28 cellular contexts compared by ENCODE assay signal in the genomic region with DNA sequence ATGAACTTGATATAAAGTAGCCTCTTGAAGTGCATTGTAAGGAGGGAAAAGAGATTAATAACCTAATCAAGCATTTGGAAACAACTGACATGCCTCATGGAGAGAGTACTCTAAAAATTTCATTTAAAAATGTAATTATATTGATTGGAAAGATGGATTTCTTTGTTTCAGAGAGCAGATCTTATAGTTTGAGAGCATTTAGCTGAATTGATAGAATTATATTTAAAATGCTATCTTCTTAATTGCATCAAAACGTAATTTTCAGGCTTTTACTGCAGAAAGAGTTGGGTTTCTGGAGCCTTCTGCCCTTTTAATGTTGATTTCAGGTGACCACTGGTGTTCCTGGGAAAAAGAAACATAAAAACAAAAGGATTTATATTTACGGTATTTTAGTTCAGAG.
"Had no signal": no experiment of that assay in that cellular context is flagged by ENCODE, and none has a peak within 500 bp of the region (broad histone marks: within the 10 kb centered on the region; RNA-seq: fewer than 3 reads in every experiment).

No MANE protein-coding gene starts in this region.

- ATAC-seq: stimulated activated effector memory CD8-positive, alpha-beta T cell treated with anti-CD3 and anti-CD28 coated beads, Interleukin-12 subunit alpha, Interleukin-12 subunit beta, amount 100 ng/mL, for 72 hours; stimulated activated memory B cell treated with anti-CD40 and anti-IgM and Interleukin-4, amounts not matched to agents 10 μg/mL and 1 μg/mL and 100 μg/mL, for 72 hours; stimulated activated naive B cell treated with anti-CD40 and anti-IgM and Interleukin-4, amounts not matched to agents 10 μg/mL and 1 μg/mL and 100 μg/mL, for 72 hours; stimulated activated naive CD8-positive, alpha-beta T cell treated with anti-CD3 and anti-CD28 coated beads, Interleukin-15, amount 100 ng/mL, for 72 hours; stimulated activated naive CD8-positive, alpha-beta T cell treated with anti-CD3 and anti-CD28 coated beads, Interleukin-15, Interleukin-2, amounts not matched to agents 100 U/mL and 50 U/mL, for 24 hours; upper lobe of right lung had no signal

- H3K27ac ChIP-seq: stomach, suprapubic skin, testis, thoracic aorta, thyroid gland, tibial artery, tibial nerve, transverse colon, upper lobe of left lung, upper lobe of right lung, uterus, vagina had no signal

- H3K27me3 ChIP-seq: testis, thyroid gland, upper lobe of left lung, uterus, vagina had no signal

- H3K36me3 Mint-ChIP-seq: stimulated activated effector memory CD8-positive, alpha-beta T cell treated with anti-CD3 and anti-CD28 coated beads, Interleukin-12 subunit alpha, Interleukin-12 subunit beta, amount 100 ng/mL, for 72 hours; stimulated activated memory B cell treated with anti-CD40 and anti-IgM and Interleukin-4, amounts not matched to agents 10 μg/mL and 1 μg/mL and 100 μg/mL, for 72 hours; stimulated activated naive B cell treated with anti-CD40 and anti-IgM and Interleukin-4, amounts not matched to agents 10 μg/mL and 1 μg/mL and 100 μg/mL, for 72 hours had no signal

- H3K9me3 Mint-ChIP-seq: stimulated activated effector memory CD8-positive, alpha-beta T cell treated with anti-CD3 and anti-CD28 coated beads, Interleukin-12 subunit alpha, Interleukin-12 subunit beta, amount 100 ng/mL, for 72 hours; type B pancreatic cell had no signal

- H3K27ac Mint-ChIP-seq: stimulated activated effector memory CD8-positive, alpha-beta T cell treated with anti-CD3 and anti-CD28 coated beads, Interleukin-12 subunit alpha, Interleukin-12 subunit beta, amount 100 ng/mL, for 72 hours; stimulated activated memory B cell treated with anti-CD40 and anti-IgM and Interleukin-4, amounts not matched to agents 10 μg/mL and 1 μg/mL and 100 μg/mL, for 72 hours; stimulated activated naive B cell treated with anti-CD40 and anti-IgM and Interleukin-4, amounts not matched to agents 10 μg/mL and 1 μg/mL and 100 μg/mL, for 72 hours; stimulated activated naive CD8-positive, alpha-beta T cell treated with anti-CD3 and anti-CD28 coated beads, Interleukin-15, amount 100 ng/mL, for 72 hours; stimulated activated naive CD8-positive, alpha-beta T cell treated with anti-CD3 and anti-CD28 coated beads, Interleukin-15, Interleukin-2, amounts not matched to agents 100 ng/mL and 50 ng/mL, for 24 hours; type B pancreatic cell had no signal

- H3K9me3 ChIP-seq: stomach, suprapubic skin, testis, thoracic aorta, thyroid gland, tibial artery, tibial nerve, transverse colon, upper lobe of left lung, upper lobe of right lung, uterus, vagina had no signal

- DNase-seq: stimulated activated CD4-positive, alpha-beta T cell treated with anti-CD3 and anti-CD28 coated beads, Interleukin-2, amount 100 ng/mL, for 48 hours; stimulated activated CD4-positive, alpha-beta T cell treated with anti-CD3 and anti-CD28 coated beads, Interleukin-4, amount 100 ng/mL, for 1 hour; stimulated activated CD4-positive, alpha-beta T cell treated with anti-CD3 and anti-CD28 coated beads, Interleukin-4, amount 100 ng/mL, for 24 hours; stimulated activated CD4-positive, alpha-beta T cell treated with anti-CD3 and anti-CD28 coated beads, Interleukin-4, amount 100 ng/mL, for 4 hours; stimulated activated CD8-positive, alpha-beta memory T cell treated with anti-CD3 and anti-CD28 coated beads, Interleukin-4, amount 100 ng/mL, for 48 hours; stimulated activated naive B cell treated with anti-CD40 and anti-IgM and Interleukin-4, amounts not matched to agents 10 μg/mL and 1 μg/mL and 100 μg/mL, for 72 hours; stimulated activated naive CD4-positive, alpha-beta T cell; stimulated activated naive CD4-positive, alpha-beta T cell treated with Interleukin-2 at 50 U/mL for 16 hours; stimulated activated naive CD8-positive, alpha-beta T cell treated with anti-CD3 and anti-CD28 coated beads, Interleukin-15, amount 100 ng/mL, for 72 hours; stimulated activated naive CD8-positive, alpha-beta T cell treated with anti-CD3 and anti-CD28 coated beads, Interleukin-15, Interleukin-2, amounts not matched to agents 100 U/mL and 50 U/mL, for 24 hours; stomach; substantia nigra; testis; thyroid gland; transverse colon; trophoblast cell; upper lobe of left lung; upper lobe of right lung; uterus had no signal

- H3K36me3 ChIP-seq: stomach, suprapubic skin, thoracic aorta, thyroid gland, tibial artery, tibial nerve, transverse colon, upper lobe of left lung, upper lobe of right lung, uterus, vagina had no signal

- H3K4me3 Mint-ChIP-seq: stimulated activated effector memory CD8-positive, alpha-beta T cell treated with anti-CD3 and anti-CD28 coated beads, Interleukin-12 subunit alpha, Interleukin-12 subunit beta, amount 100 ng/mL, for 72 hours; stimulated activated memory B cell treated with anti-CD40 and anti-IgM and Interleukin-4, amounts not matched to agents 10 μg/mL and 1 μg/mL and 100 μg/mL, for 72 hours; stimulated activated naive B cell treated with anti-CD40 and anti-IgM and Interleukin-4, amounts not matched to agents 10 μg/mL and 1 μg/mL and 100 μg/mL, for 72 hours; stimulated activated naive CD8-positive, alpha-beta T cell treated with anti-CD3 and anti-CD28 coated beads, Interleukin-15, amount 100 ng/mL, for 72 hours; stimulated activated naive CD8-positive, alpha-beta T cell treated with anti-CD3 and anti-CD28 coated beads, Interleukin-15, Interleukin-2, amounts not matched to agents 100 ng/mL and 50 ng/mL, for 24 hours; type B pancreatic cell had no signal

- H3K4me1 ChIP-seq: stomach, testis, thyroid gland, tibial artery, tibial nerve, upper lobe of right lung, uterus, vagina had no signal

- H3K4me3 ChIP-seq: stomach, suprapubic skin, testis, thoracic aorta, thyroid gland, tibial artery, tibial nerve, transverse colon, upper lobe of left lung, upper lobe of right lung, uterus, vagina had no signal
